In genomic region chr17:60514053-60514452, GRCh38 we compare ENCODE assay signal across 17 cellular contexts.
"Had no signal": no experiment of that assay in that cellular context is flagged by ENCODE, and none has a peak within 500 bp of the region (broad histone marks: within the 10 kb centered on the region; RNA-seq: fewer than 3 reads in every experiment).

No MANE protein-coding gene starts in this region.

- H3K9me3 ChIP-seq: heart right ventricle, lower lobe of right lung, prostate gland, right atrium auricular region, tibial nerve, uterus had no signal

- H3K27me3 ChIP-seq: heart right ventricle, right atrium auricular region, tibial nerve, uterus had no signal

- DNase-seq: activated naive CD4-positive, alpha-beta T cell treated with Interleukin-2 at 50 U/mL for 16 hours; activated T-cell treated with anti-CD3 and anti-CD28 coated beads, Interleukin-2, amount 50 U/mL, for 24 hours; heart right ventricle; lower lobe of right lung; naive thymus-derived CD8-positive, alpha-beta T cell; stimulated activated CD4-positive, alpha-beta T cell treated with anti-CD3 and anti-CD28 coated beads, Interleukin-4, amount 100 ng/mL, for 4 hours; stimulated activated naive CD8-positive, alpha-beta T cell treated with anti-CD3 and anti-CD28 coated beads, Interleukin-15, amount 100 ng/mL, for 72 hours; T1000; uterus had no signal

- H3K36me3 ChIP-seq: prostate gland, uterus had no signal

- H3K4me3 ChIP-seq: heart right ventricle, lower lobe of right lung, prostate gland, right atrium auricular region, tibial nerve, uterus had no signal

- H3K9me3 Mint-ChIP-seq: activated T-cell treated with anti-CD3 and anti-CD28 coated beads, Interleukin-2, amount 50 U/mL, for 24 hours; activated T-helper 2 cell treated with anti-CD3 and anti-CD28 coated beads, Interferon-gamma antibody, Interleukin-2, Interleukin-4, amounts not matched to agents 10 μg/mL and 5 μg/mL and 100 μg/mL, durations not matched to agents 14 hours and 24 hours and 36 hours; naive thymus-derived CD8-positive, alpha-beta T cell; stimulated activated naive CD8-positive, alpha-beta T cell treated with anti-CD3 and anti-CD28 coated beads, Interleukin-15, amount 100 ng/mL, for 72 hours; WTC11 had no signal

- H3K4me3 Mint-ChIP-seq: activated T-cell treated with anti-CD3 and anti-CD28 coated beads, Interleukin-2, amount 50 U/mL, for 24 hours; mesothelial cell of epicardium; naive thymus-derived CD8-positive, alpha-beta T cell; stimulated activated naive CD8-positive, alpha-beta T cell treated with anti-CD3 and anti-CD28 coated beads, Interleukin-15, amount 100 ng/mL, for 72 hours; WTC11 had no signal

- H3K27ac Mint-ChIP-seq: activated T-cell treated with anti-CD3 and anti-CD28 coated beads, Interleukin-2, amount 50 U/mL, for 24 hours; activated T-helper 2 cell treated with anti-CD3 and anti-CD28 coated beads, Interferon-gamma antibody, Interleukin-2, Interleukin-4, amounts not matched to agents 10 μg/mL and 5 μg/mL and 100 μg/mL, durations not matched to agents 14 hours and 24 hours and 36 hours; mesothelial cell of epicardium; WTC11 had no signal

- H3K4me1 Mint-ChIP-seq: mesothelial cell of epicardium, WTC11 had no signal

- H3K27ac ChIP-seq: heart right ventricle, lower lobe of right lung, prostate gland, right atrium auricular region, tibial nerve, uterus had no signal

- ATAC-seq: heart right ventricle; naive thymus-derived CD8-positive, alpha-beta T cell; stimulated activated naive CD8-positive, alpha-beta T cell treated with anti-CD3 and anti-CD28 coated beads, Interleukin-15, amount 100 ng/mL, for 72 hours; WTC11 had no signal

- H3K27me3 Mint-ChIP-seq: activated T-cell treated with anti-CD3 and anti-CD28 coated beads, Interleukin-2, amount 50 U/mL, for 24 hours; naive thymus-derived CD8-positive, alpha-beta T cell; stimulated activated naive CD8-positive, alpha-beta T cell treated with anti-CD3 and anti-CD28 coated beads, Interleukin-15, amount 100 ng/mL, for 72 hours had no signal

- FAIRE-seq: endometrium, keratinocyte had no signal

- H3K4me1 ChIP-seq: prostate gland, uterus had no signal
